Comparison of ENCODE assay signal across 35 cellular contexts in the genomic region with DNA sequence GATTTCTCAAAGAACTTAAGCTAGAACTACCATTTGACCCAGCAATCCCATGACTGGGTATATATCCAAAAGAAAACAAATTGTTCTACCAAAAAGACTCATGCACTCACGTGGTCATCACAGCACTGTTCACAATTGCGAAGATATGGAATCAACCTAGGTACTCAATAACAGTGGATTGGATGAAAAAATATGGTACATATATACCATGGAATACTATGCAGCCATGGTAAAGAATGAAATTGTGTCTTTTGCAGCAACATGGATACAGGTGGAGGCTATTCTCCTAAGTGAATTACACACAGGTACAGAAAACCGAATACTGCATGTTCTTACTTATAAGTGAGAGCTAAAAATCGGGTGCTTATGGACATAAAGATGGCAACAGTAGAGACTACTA.
"Had no signal": no experiment of that assay in that cellular context is flagged by ENCODE, and none has a peak within 500 bp of the region (broad histone marks: within the 10 kb centered on the region; RNA-seq: fewer than 3 reads in every experiment).

No MANE protein-coding gene starts in this region.

- DNase-seq: activated B cell treated with CpG ODN at 0.5 μM for 24 hours; activated CD4-positive, alpha-beta memory T cell treated with anti-CD3 and anti-CD28 coated beads, Interleukin-2, amount 10 ng/mL, durations not matched to agents 7 days and 5 days; activated CD4-positive, alpha-beta T cell treated with anti-CD3 and anti-CD28 coated beads for 4 hours; activated CD4-positive, alpha-beta T cell treated with anti-CD3 and anti-CD28 coated beads, Interleukin-2, amount 10 ng/mL, durations not matched to agents 24 days and 14 days; activated CD4-positive, alpha-beta T cell treated with anti-CD3 and anti-CD28 coated beads, Interleukin-2, amount 50 U/mL, for 48 hours; activated CD4-positive, CD25-positive, alpha-beta regulatory T cell treated with anti-CD3 and anti-CD28 coated beads, Interleukin-2, amount 50 U/mL, for 72 hours; activated CD8-positive, alpha-beta memory T cell treated with anti-CD3 and anti-CD28 coated beads for 24 hours; activated CD8-positive, alpha-beta memory T cell treated with anti-CD3 and anti-CD28 coated beads, Interleukin-2, amount 50 U/mL, for 4 hours; activated CD8-positive, alpha-beta T cell treated with anti-CD3 and anti-CD28 coated beads, Interleukin-2, amount 10 ng/mL, durations not matched to agents 7 days and 5 days; activated effector memory CD4-positive, alpha-beta T cell treated with anti-CD3 and anti-CD28 coated beads, Interleukin-2, amount 50 U/mL, for 16 hours; activated gamma-delta T cell treated with Interleukin-2 at 50 U/mL for 16 hours; activated naive CD4-positive, alpha-beta T cell; activated naive CD4-positive, alpha-beta T cell treated with anti-CD3 and anti-CD28 coated beads for 36 hours; activated naive CD4-positive, alpha-beta T cell treated with anti-CD3 and anti-CD28 coated beads, Interleukin-2, amount 50 U/mL, for 16 hours; activated naive CD8-positive, alpha-beta T cell treated with anti-CD3 and anti-CD28 coated beads for 36 hours; activated T-cell treated with anti-CD3 and anti-CD28 coated beads for 4 hours; activated T-cell treated with anti-CD3 and anti-CD28 coated beads, Interleukin-2, amount 50 U/mL, for 1 hour; activated T-cell treated with anti-CD3 and anti-CD28 coated beads, Interleukin-2, amount 50 U/mL, for 4 hours; activated T-cell treated with anti-CD3 and anti-CD28 coated beads, Interleukin-2, amount 50 U/mL, for 72 hours; adrenal gland; amniotic stem cell; aorta; body of pancreas; brain microvascular endothelial cell; central memory CD4-positive, alpha-beta T cell; T-helper 1 cell; T-helper 2 cell; T-helper 9 cell had no signal

- H3K4me1 ChIP-seq: adrenal gland, body of pancreas, breast epithelium had no signal

- H3K9me3 ChIP-seq: adrenal gland, body of pancreas, breast epithelium had no signal

- H3K4me3 Mint-ChIP-seq: activated B cell treated with CpG ODN at 0.5 μM for 24 hours; activated CD4-positive, alpha-beta memory T cell treated with anti-CD3 and anti-CD28 coated beads, Interleukin-2, amount 10 ng/mL, durations not matched to agents 7 days and 5 days; activated CD4-positive, alpha-beta T cell treated with anti-CD3 and anti-CD28 coated beads, Interleukin-2, amount 10 ng/mL, durations not matched to agents 24 days and 14 days; activated CD8-positive, alpha-beta T cell treated with anti-CD3 and anti-CD28 coated beads, Interleukin-2, amount 10 ng/mL, durations not matched to agents 7 days and 5 days; activated naive CD4-positive, alpha-beta T cell treated with anti-CD3 and anti-CD28 coated beads for 36 hours; activated naive CD8-positive, alpha-beta T cell treated with anti-CD3 and anti-CD28 coated beads for 36 hours; activated T-cell treated with anti-CD3 and anti-CD28 coated beads, Interleukin-2, amount 50 U/mL, for 4 hours; activated T-cell treated with anti-CD3 and anti-CD28 coated beads, Interleukin-2, amount 50 U/mL, for 72 hours; activated T-helper 1 cell treated with anti-CD3 and anti-CD28 coated beads, Interleukin-12 subunit alpha, Interleukin-12 subunit beta, Interleukin-2, Interleukin-4 antibody, amounts not matched to agents 30 ng/mL and 10 ng/mL and 1 ng/mL, durations not matched to agents 14 hours and 24 hours and 36 hours; activated T-helper 17 cell treated with anti-CD3 and anti-CD28 coated beads, Interleukin-2, amount 50 U/mL, for 72 hours; T-helper 1 cell treated with Interleukin-12 subunit alpha and Interleukin-12 subunit beta and Interleukin-4 antibody, amounts not matched to agents 30 μg/mL and 1 μg/mL, for 36 hours; T-helper 2 cell treated with Interferon-gamma antibody and Interleukin-4, amounts not matched to agents 5 μg/mL and 100 μg/mL, for 36 hours had no signal

- H3K27ac ChIP-seq: adrenal gland, body of pancreas, brain microvascular endothelial cell, breast epithelium, VCaP had no signal

- H3K27me3 ChIP-seq: adrenal gland, body of pancreas, brain microvascular endothelial cell, breast epithelium had no signal

- H3K27ac Mint-ChIP-seq: activated B cell treated with CpG ODN at 0.5 μM for 24 hours; activated CD4-positive, alpha-beta memory T cell treated with anti-CD3 and anti-CD28 coated beads, Interleukin-2, amount 10 ng/mL, durations not matched to agents 7 days and 5 days; activated CD4-positive, alpha-beta T cell treated with anti-CD3 and anti-CD28 coated beads, Interleukin-2, amount 10 ng/mL, durations not matched to agents 24 days and 14 days; activated CD8-positive, alpha-beta T cell treated with anti-CD3 and anti-CD28 coated beads, Interleukin-2, amount 10 ng/mL, durations not matched to agents 7 days and 5 days; activated naive CD4-positive, alpha-beta T cell treated with anti-CD3 and anti-CD28 coated beads for 36 hours; activated naive CD4-positive, alpha-beta T cell treated with anti-CD3 and anti-CD28 coated beads, Interleukin-2, amount 50 U/mL, for 72 hours; activated naive CD8-positive, alpha-beta T cell treated with anti-CD3 and anti-CD28 coated beads for 36 hours; activated T-cell treated with anti-CD3 and anti-CD28 coated beads, Interleukin-2, amount 50 U/mL, for 72 hours; activated T-helper 1 cell treated with anti-CD3 and anti-CD28 coated beads, Interleukin-12 subunit alpha, Interleukin-12 subunit beta, Interleukin-2, Interleukin-4 antibody, amounts not matched to agents 30 ng/mL and 10 ng/mL and 1 ng/mL, durations not matched to agents 14 hours and 24 hours and 36 hours; activated T-helper 17 cell treated with anti-CD3 and anti-CD28 coated beads, Interleukin-2, amount 50 U/mL, for 72 hours; T-helper 1 cell treated with Interleukin-12 subunit alpha and Interleukin-12 subunit beta and Interleukin-4 antibody, amounts not matched to agents 30 μg/mL and 1 μg/mL, for 36 hours; T-helper 2 cell treated with Interferon-gamma antibody and Interleukin-4, amounts not matched to agents 5 μg/mL and 100 μg/mL, for 36 hours had no signal

- H3K36me3 ChIP-seq: adrenal gland, brain microvascular endothelial cell, breast epithelium had no signal

- ATAC-seq: activated CD8-positive, alpha-beta T cell treated with anti-CD3 and anti-CD28 coated beads, Interleukin-2, amount 10 ng/mL, durations not matched to agents 7 days and 5 days; activated naive CD4-positive, alpha-beta T cell treated with anti-CD3 and anti-CD28 coated beads, Interleukin-2, amount 50 U/mL, for 72 hours; activated T-cell treated with anti-CD3 and anti-CD28 coated beads, Interleukin-2, amount 50 U/mL, for 72 hours; activated T-helper 17 cell treated with anti-CD3 and anti-CD28 coated beads, Interleukin-2, amount 50 U/mL, for 72 hours; body of pancreas had no signal

- H3K4me3 ChIP-seq: adrenal gland, body of pancreas, breast epithelium had no signal

- H3K27me3 Mint-ChIP-seq: activated B cell treated with CpG ODN at 0.5 μM for 24 hours; activated naive CD8-positive, alpha-beta T cell treated with anti-CD3 and anti-CD28 coated beads for 36 hours; activated T-helper 17 cell treated with anti-CD3 and anti-CD28 coated beads, Interleukin-2, amount 50 U/mL, for 72 hours had no signal

- H3K4me1 Mint-ChIP-seq: activated CD4-positive, alpha-beta memory T cell treated with anti-CD3 and anti-CD28 coated beads, Interleukin-2, amount 10 ng/mL, durations not matched to agents 7 days and 5 days; activated CD4-positive, alpha-beta T cell treated with anti-CD3 and anti-CD28 coated beads, Interleukin-2, amount 10 ng/mL, durations not matched to agents 24 days and 14 days; activated naive CD8-positive, alpha-beta T cell treated with anti-CD3 and anti-CD28 coated beads for 36 hours; activated T-helper 17 cell treated with anti-CD3 and anti-CD28 coated beads, Interleukin-2, amount 50 U/mL, for 72 hours had no signal
